ENCODE assay signal across 23 cellular contexts in genomic region chr5:67051164-67051563, GRCh38.
DNase-seq lines count a peak whose midpoint lies in the region; ATAC-seq, FAIRE-seq and TF ChIP-seq lines count a peak whose summit lies in the region.
"Had no signal": no experiment of that assay in that cellular context is flagged by ENCODE, and none has a peak within 500 bp of the region (broad histone marks: within the 10 kb centered on the region; RNA-seq: fewer than 3 reads in every experiment).

No MANE protein-coding gene starts in this region.

- WGBS in HepG2 (ENCODE audit: low lambda C conversion rate): 67% methylated on average over 1 of the region's 1 CpG

- intact Hi-C loops in Caco-2 (cut with micrococcal nuclease; ENCODE audit: unreplicated experiment) (loop anchor here (1.0 to 5.0 kb wide), 4 partner anchors 8 to 91 kb away; no protein-coding TSS in a partner anchor), HepG2 (cut with micrococcal nuclease; ENCODE audit: unreplicated experiment) (no loop called here)

- H2AFZ ChIP-seq in ACC112 (ENCODE audit: low read length, unreplicated experiment) (no peak overlapping the region), HepG2 (ENCODE audit: low read length) (no peak overlapping the region)

- peaks cover 34% of the 10 kb centered on the region for H3K4me1 Mint-ChIP-seq in Caco-2 (ENCODE audit: low read depth, unreplicated experiment)

- H3K36me3 ChIP-seq in ACC112 (ENCODE audit: insufficient read depth, low read length) (no peaks in the 10 kb centered on the region), Caco-2 (ENCODE audit: control insufficient read depth, insufficient read depth, low read length) (no peaks in the 10 kb centered on the region), HepG2 (replicated peaks in 1 of 2; ENCODE audit: control insufficient read depth in 1 of 2, insufficient read depth in 2 of 2, low read length in 2 of 2) (no peaks in the 10 kb centered on the region)
- H3K36me3 ChIP-seq: cardiac muscle cell, gastroesophageal sphincter, tibial artery had no signal

- TF ChIP-seq POLR2A in HepG2 (IDR thresholded peaks at IDR 0.05; ENCODE audit: insufficient read depth in 1 of 2, low read depth in 2 of 2, low read length in 2 of 2): no peak

- DNase-seq in Caco-2 (peak; percentile 66 to 72), NCI-H69 (lab: John Stamatoyannopoulos, UW) (peak; percentile 79), left lobe of liver (ENCODE audit: low spot score) (no peak), HepG2 (ENCODE audit: low spot score) (no peak)
- no peak for DNase-seq in activated naive CD4-positive, alpha-beta T cell treated with anti-CD3 and anti-CD28 coated beads, Interleukin-2, amount 50 U/mL, for 16 hours
- DNase-seq: activated B cell treated with CpG ODN at 0.5 μM for 24 hours; activated naive CD4-positive, alpha-beta T cell treated with Interleukin-2 at 50 U/mL for 16 hours; activated T-cell treated with anti-CD3 and anti-CD28 coated beads, Interleukin-2, amount 50 U/mL, for 4 hours; amygdala; CD8-positive, alpha-beta memory T cell; DND-41; GOT3; NCI-H2107; stimulated activated CD4-positive, alpha-beta T cell treated with anti-CD3 and anti-CD28 coated beads, Interleukin-2, amount 100 ng/mL, for 24 hours; stimulated activated naive CD4-positive, alpha-beta T cell treated with Interleukin-2 at 50 U/mL for 16 hours; tibial artery had no signal

- H3K4me1 ChIP-seq in ACC112 (ENCODE audit: control insufficient read depth, insufficient read depth, low read length, unreplicated experiment) (no peaks in the 10 kb centered on the region), Caco-2 (peaks cover 68% of the 10 kb centered on the region), HepG2 (ENCODE audit: insufficient read depth, low read length) (peaks cover 2% of the 10 kb centered on the region)

- H3K79me2 ChIP-seq in ACC112 (ENCODE audit: control insufficient read depth, insufficient read depth, low read length, unreplicated experiment) (no peaks in the 10 kb centered on the region), HepG2 (ENCODE audit: insufficient read depth, low read length) (no peaks in the 10 kb centered on the region)

- no peaks in the 10 kb centered on the region for H3K27me3 Mint-ChIP-seq in Caco-2 (ENCODE audit: insufficient read depth, unreplicated experiment)
- H3K27me3 Mint-ChIP-seq: activated B cell treated with CpG ODN at 0.5 μM for 24 hours, progenitor cell of endocrine pancreas had no signal

- H3K9me3 ChIP-seq in Caco-2 (no peaks in the 10 kb centered on the region), HepG2 (ENCODE audit: low read length) (no peaks in the 10 kb centered on the region)
- H3K9me3 ChIP-seq: gastroesophageal sphincter, tibial artery had no signal

- H3K9me3 Mint-ChIP-seq in Caco-2 (ENCODE audit: unreplicated experiment): no peaks in the 10 kb centered on the region
- H3K9me3 Mint-ChIP-seq: activated B cell treated with CpG ODN at 0.5 μM for 24 hours; activated T-cell treated with anti-CD3 and anti-CD28 coated beads, Interleukin-2, amount 50 U/mL, for 4 hours; CD8-positive, alpha-beta memory T cell had no signal

- no peak overlapping the region for H3K4me2 ChIP-seq in HepG2 (ENCODE audit: low read depth, low read length)

- TF ChIP-seq RAD21 in HepG2 (CRISPR knock-in tag; IDR thresholded peaks at IDR 0.05): no peak

- H3K4me3 ChIP-seq in ACC112 (ENCODE audit: low read depth, low read length) (0 out of 2 replicates have a peak overlapping the region, but pooled peaks have one; percentile 41), Caco-2 (ENCODE audit: low read depth, low read length) (no peak overlapping the region), HepG2 (replicated peaks in 1 of 3; ENCODE audit: insufficient read depth in 1 of 3, low read depth in 2 of 3, low read length in 3 of 3) (no peak overlapping the region)
- H3K4me3 ChIP-seq: cardiac muscle cell, gastroesophageal sphincter, K562, SK-N-MC, tibial artery had no signal

- BruUV-seq in Caco-2 (replicated peaks; lab: Mats Ljungman, UMichigan) (no TSS peak), HepG2 (replicated peaks; lab: Mats Ljungman, UMichigan) (no TSS peak)

- no peak for TF ChIP-seq CTCF in Caco-2 (IDR thresholded peaks at IDR 0.05; ENCODE audit: insufficient read depth in 1 of 2, low read depth in 1 of 2, low read length in 1 of 2, severe bottlenecking in 1 of 2, unreplicated experiment in 1 of 2)
- no peak for TF ChIP-seq CTCF in HepG2 (CRISPR knock-in tag; IDR thresholded peaks at IDR 0.05)

- H3K27ac Mint-ChIP-seq in Caco-2 (ENCODE audit: unreplicated experiment): peak overlapping the region; percentile 40
- H3K27ac Mint-ChIP-seq: activated B cell treated with CpG ODN at 0.5 μM for 24 hours, progenitor cell of endocrine pancreas had no signal

- no peak overlapping the region for H3K27ac ChIP-seq in ACC112 (ENCODE audit: low read depth, low read length)
- H3K27ac ChIP-seq in HepG2 (ENCODE audit: extremely low read length, insufficient read depth, low read length): no peak overlapping the region
- H3K27ac ChIP-seq: cardiac muscle cell, SK-N-MC, tibial artery had no signal

- no peaks in the 10 kb centered on the region for H4K20me1 ChIP-seq in HepG2 (ENCODE audit: insufficient read depth, low read length)

- peak overlapping the region; percentile 23 for H3K4me3 Mint-ChIP-seq in Caco-2 (ENCODE audit: unreplicated experiment)
- H3K4me3 Mint-ChIP-seq: activated B cell treated with CpG ODN at 0.5 μM for 24 hours; activated T-cell treated with anti-CD3 and anti-CD28 coated beads, Interleukin-2, amount 50 U/mL, for 4 hours; CD8-positive, alpha-beta memory T cell had no signal

- H3K9ac ChIP-seq in HepG2 (ENCODE audit: insufficient read depth, low read depth, low read length): no peak overlapping the region

- CTCF ChIA-PET in Caco-2 (lab: Charles Lee): no interaction called here
- CTCF ChIA-PET in HepG2 (lab: Yijun Ruan, JAX; ENCODE audit: low intra/inter-chr PET ratio, low total read pairs): no interaction called here

- ATAC-seq in left lobe of liver (peak; percentile 30), HepG2 (no peak)
- no peak for ATAC-seq in activated CD4-positive, CD25-positive, alpha-beta regulatory T cell treated with anti-CD3 and anti-CD28 coated beads, Interleukin-2, amount 50 U/mL, for 24 hours
- ATAC-seq: activated T-cell treated with anti-CD3 and anti-CD28 coated beads, Interleukin-2, amount 50 U/mL, for 4 hours; K562 had no signal

- no peaks in the 10 kb centered on the region for H3K36me3 Mint-ChIP-seq in Caco-2 (ENCODE audit: insufficient read depth, unreplicated experiment)

- in situ Hi-C loops in HepG2 (cut with HindIII; ENCODE audit: extremely low pct_ligation_motif_present, low pct_unique_long_range_greater_than_20kb): no loop called here

- TF ChIP-seq EP300 in HepG2 (IDR thresholded peaks at IDR 0.05; ENCODE audit: low read depth in 2 of 2, low read length in 2 of 2) (no peak), HepG2 (CRISPR knock-in tag; IDR thresholded peaks at IDR 0.05; ENCODE audit: borderline replicate concordance) (no peak)

- no peak for FAIRE-seq in HepG2 (lab: Jason Lieb, UNC)
- FAIRE-seq: K562 had no signal

- H3K27me3 ChIP-seq in ACC112 (ENCODE audit: insufficient read depth, low read length) (no peaks in the 10 kb centered on the region), Caco-2 (replicated peaks; ENCODE audit: control insufficient read depth, insufficient read depth, low read length) (no peaks in the 10 kb centered on the region), HepG2 (ENCODE audit: control insufficient read depth in 1 of 2, insufficient read depth in 2 of 2, low read length in 2 of 2) (no peaks in the 10 kb centered on the region)
- H3K27me3 ChIP-seq: cardiac muscle cell, gastroesophageal sphincter, tibial artery had no signal

- POLR2A ChIA-PET in Caco-2 (lab: Charles Lee) (interaction anchor here (0.7 kb wide), 1 partner anchor 12 kb away, joined by 3 read pairs; no protein-coding TSS in a partner anchor), HepG2 (lab: Yijun Ruan, JAX) (no interaction called here)

TF ChIP-seq in HepG2, 621 proteins besides CTCF, POLR2A, EP300 and RAD21 (continues in another document):
- TF ChIP-seq CCAR2 (optimal IDR thresholded peaks at IDR 0.05; ENCODE audit: low read depth, low read length) (no peak), MED1 (CRISPR knock-in tag; IDR thresholded peaks at IDR 0.05) (no peak), HDAC2 (CRISPR knock-in tag; IDR thresholded peaks at IDR 0.05) (no peak), ZBTB21 (CRISPR knock-in tag; IDR thresholded peaks at IDR 0.05) (no peak), ZFP37 (CRISPR knock-in tag; IDR thresholded peaks at IDR 0.05; ENCODE audit: borderline replicate concordance) (no peak), CSRNP2 (CRISPR knock-in tag; conservative IDR thresholded peaks at IDR 0.05; ENCODE audit: low read depth) (no peak), ZNF282 (IDR thresholded peaks at IDR 0.05; ENCODE audit: partially characterized antibody) (no peak), AGO1 (IDR thresholded peaks at IDR 0.05; ENCODE audit: low read depth, low read length, poor library complexity, severe bottlenecking) (no peak), ZNF354B (CRISPR knock-in tag; IDR thresholded peaks at IDR 0.05) (no peak), ZNF136 (CRISPR knock-in tag; IDR thresholded peaks at IDR 0.05; ENCODE audit: low read depth) (no peak), TFDP1 (CRISPR knock-in tag; IDR thresholded peaks at IDR 0.05; ENCODE audit: borderline replicate concordance) (no peak), ZNF331 (CRISPR knock-in tag; IDR thresholded peaks at IDR 0.05) (no peak)

Comparison
In these comparisons a context has a peak if more than half of its experiments do, and no peak if none do; other contexts are left out.
1. DNase-seq: peak in Caco-2 (2 of 2) and NCI-H69 (single experiment); none in left lobe of liver (single experiment), HepG2 (single experiment) and activated naive CD4-positive, alpha-beta T cell treated with anti-CD3 and anti-CD28 coated beads, Interleukin-2, amount 50 U/mL, for 16 hours (single experiment).